In the genomic region with DNA sequence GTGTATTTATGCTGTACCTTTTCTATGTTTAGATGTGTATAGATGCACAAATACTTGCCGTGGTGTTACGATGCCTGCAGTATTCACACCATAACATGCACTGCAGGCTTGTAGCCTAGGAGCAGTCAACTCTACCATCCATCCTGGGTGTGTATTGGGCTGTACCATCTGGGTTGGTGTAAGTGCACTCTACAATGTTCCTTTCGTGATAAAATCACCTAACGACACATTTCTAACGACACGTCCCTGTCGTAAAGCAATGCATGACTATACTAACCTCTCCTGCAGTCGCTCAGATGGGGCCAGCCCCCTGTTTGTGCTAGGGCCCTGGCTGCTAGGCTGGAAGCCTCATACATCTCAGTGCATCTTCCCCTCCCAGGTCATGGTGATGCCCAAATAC, we compare ENCODE assay signal across 35 cellular contexts. TPM values are rescaled to one million over a fixed set of nuclear protein-coding genes. Genes with fewer than 3 reads are reported as not detected.
"Had no signal": no experiment of that assay in that cellular context is flagged by ENCODE, and none has a peak within 500 bp of the region (broad histone marks: within the 10 kb centered on the region; RNA-seq: fewer than 3 reads in every experiment).

No MANE protein-coding gene starts in this region.

- H3K9me3 Mint-ChIP-seq: immature natural killer cell; natural killer cell treated with Interleukin-12 subunit alpha and Interleukin-12 subunit beta and Interleukin-15 and Interleukin-18, amount 100 ng/mL, for 72 hours; stimulated activated naive CD8-positive, alpha-beta T cell treated with anti-CD3 and anti-CD28 coated beads, Interleukin-15, amount 100 ng/mL, for 72 hours; type B pancreatic cell had no signal

- H3K4me1 Mint-ChIP-seq: immature natural killer cell; mesothelial cell of epicardium; naive B cell; stimulated activated memory B cell treated with anti-CD40 and anti-IgM and Interleukin-4, amounts not matched to agents 10 μg/mL and 1 μg/mL and 100 μg/mL, for 72 hours; stimulated activated naive CD8-positive, alpha-beta T cell treated with anti-CD3 and anti-CD28 coated beads, Interleukin-15, amount 100 ng/mL, for 72 hours had no signal

- H3K36me3 Mint-ChIP-seq: immature natural killer cell; mesothelial cell of epicardium; naive B cell; natural killer cell treated with Interleukin-12 subunit alpha and Interleukin-12 subunit beta and Interleukin-15 and Interleukin-18, amount 100 ng/mL, for 72 hours; stimulated activated memory B cell treated with anti-CD40 and anti-IgM and Interleukin-4, amounts not matched to agents 10 μg/mL and 1 μg/mL and 100 μg/mL, for 72 hours; type B pancreatic cell had no signal

- H3K27ac Mint-ChIP-seq: immature natural killer cell; mesothelial cell of epicardium; naive B cell; natural killer cell treated with Interleukin-12 subunit alpha and Interleukin-12 subunit beta and Interleukin-15 and Interleukin-18, amount 100 ng/mL, for 72 hours; stimulated activated memory B cell treated with anti-CD40 and anti-IgM and Interleukin-4, amounts not matched to agents 10 μg/mL and 1 μg/mL and 100 μg/mL, for 72 hours; stimulated activated naive CD8-positive, alpha-beta T cell treated with anti-CD3 and anti-CD28 coated beads, Interleukin-15, amount 100 ng/mL, for 72 hours; type B pancreatic cell had no signal

- H3K27me3 Mint-ChIP-seq: stimulated activated memory B cell treated with anti-CD40 and anti-IgM and Interleukin-4, amounts not matched to agents 10 μg/mL and 1 μg/mL and 100 μg/mL, for 72 hours; stimulated activated naive CD8-positive, alpha-beta T cell treated with anti-CD3 and anti-CD28 coated beads, Interleukin-15, amount 100 ng/mL, for 72 hours had no signal

- H3K27me3 ChIP-seq: ovary, right atrium auricular region, right lobe of liver, tibial nerve, uterus had no signal

- ATAC-seq: left colon; left lung; lower lobe of right lung; right lobe of liver; stimulated activated memory B cell treated with anti-CD40 and anti-IgM and Interleukin-4, amounts not matched to agents 10 μg/mL and 1 μg/mL and 100 μg/mL, for 72 hours; stimulated activated naive CD8-positive, alpha-beta T cell treated with anti-CD3 and anti-CD28 coated beads, Interleukin-15, amount 100 ng/mL, for 72 hours had no signal

- H3K4me3 ChIP-seq: left lung, lower lobe of right lung, ovary, right atrium auricular region, right lobe of liver, smooth muscle cell, tibial nerve, uterus had no signal

- DNase-seq: hypothalamus; immature natural killer cell; kidney; left colon; left lung; lower lobe of right lung; mesendoderm; naive B cell; ovary; right lobe of liver; stimulated activated CD4-positive, alpha-beta T cell treated with anti-CD3 and anti-CD28 coated beads, Interleukin-1b, Interleukin-23, amount 100 ng/mL, for 48 hours; stimulated activated CD4-positive, alpha-beta T cell treated with anti-CD3 and anti-CD28 coated beads, Interleukin-2, amount 100 ng/mL, for 48 hours; stimulated activated CD4-positive, alpha-beta T cell treated with anti-CD3 and anti-CD28 coated beads, Interleukin-4, amount 100 ng/mL, for 4 hours; stimulated activated CD8-positive, alpha-beta memory T cell treated with anti-CD3 and anti-CD28 coated beads, Interleukin-4, amount 100 ng/mL, for 48 hours; stimulated activated naive CD4-positive, alpha-beta T cell treated with Interleukin-2 at 50 U/mL for 16 hours; stimulated activated naive CD8-positive, alpha-beta T cell treated with anti-CD3 and anti-CD28 coated beads, Interleukin-15, amount 100 ng/mL, for 72 hours; substantia nigra; uterus had no signal

- H3K36me3 ChIP-seq: left lung, lower lobe of right lung, ovary, right atrium auricular region, right lobe of liver, tibial nerve, uterus had no signal

- H3K4me3 Mint-ChIP-seq: immature natural killer cell; mesothelial cell of epicardium; naive B cell; natural killer cell treated with Interleukin-12 subunit alpha and Interleukin-12 subunit beta and Interleukin-15 and Interleukin-18, amount 100 ng/mL, for 72 hours; stimulated activated memory B cell treated with anti-CD40 and anti-IgM and Interleukin-4, amounts not matched to agents 10 μg/mL and 1 μg/mL and 100 μg/mL, for 72 hours; stimulated activated naive CD8-positive, alpha-beta T cell treated with anti-CD3 and anti-CD28 coated beads, Interleukin-15, amount 100 ng/mL, for 72 hours; type B pancreatic cell had no signal

- FAIRE-seq: islet of Langerhans, kidney had no signal

RNA-seq across cellular contexts. Expression of a gene that starts 18.4 kb away (rescaled TPM):
- total RNA-seq: mesothelial cell of epicardium; mononuclear cell; natural killer cell treated with Interleukin-12 subunit alpha and Interleukin-12 subunit beta and Interleukin-15 and Interleukin-18, amount 100 ng/mL, for 72 hours; progenitor cell of endocrine pancreas; pulmonary artery endothelial cell; smooth muscle cell; ureter had no signal

RNA-seq across cellular contexts. Expression of a gene that starts 42.8 kb away (rescaled TPM):
- total RNA-seq: kidney; left lung; liver; lower lobe of right lung; mesothelial cell of epicardium; natural killer cell treated with Interleukin-12 subunit alpha and Interleukin-12 subunit beta and Interleukin-15 and Interleukin-18, amount 100 ng/mL, for 72 hours; omental fat pad; ovary; progenitor cell of endocrine pancreas; pulmonary artery endothelial cell; renal cortical epithelial cell; right atrium auricular region; right lobe of liver; skeletal muscle tissue; smooth muscle cell; temporal lobe; tibial nerve; ureter; uterus had no signal
